Comparison of ENCODE assay signal across 22 cellular contexts in genomic region chr9:17630531-17630949, GRCh38. TPM values are rescaled to one million over a fixed set of nuclear protein-coding genes. Genes with fewer than 3 reads are reported as not detected.
DNase-seq lines count a peak whose midpoint lies in the region; ATAC-seq and TF ChIP-seq lines count a peak whose summit lies in the region.
"Had no signal": no experiment of that assay in that cellular context is flagged by ENCODE, and none has a peak within 500 bp of the region (broad histone marks: within the 10 kb centered on the region; RNA-seq: fewer than 3 reads in every experiment).

No MANE protein-coding gene starts in this region.

- H3K27me3 ChIP-seq in uterus (no peaks in the 10 kb centered on the region), esophagus muscularis mucosa (no peaks in the 10 kb centered on the region)
- H3K27me3 ChIP-seq: Peyer's patch had no signal

- TF ChIP-seq POLR2A in uterus (IDR thresholded peaks at IDR 0.05) (no peak), esophagus muscularis mucosa (IDR thresholded peaks at IDR 0.05; ENCODE audit: low read depth) (no peak)

- no peak for TF ChIP-seq EP300 in esophagus muscularis mucosa (IDR thresholded peaks at IDR 0.05)

- H3K36me3 ChIP-seq in HEK293 (ENCODE audit: control insufficient read depth in 2 of 2, insufficient read depth in 1 of 2, low read length in 2 of 2): no peaks in the 10 kb centered on the region
- H3K36me3 ChIP-seq in uterus: no peaks in the 10 kb centered on the region
- no peaks in the 10 kb centered on the region for H3K36me3 ChIP-seq in esophagus muscularis mucosa
- H3K36me3 ChIP-seq: Peyer's patch had no signal

- CTCF ChIA-PET in HEK293 (lab: Yijun Ruan, JAX): interaction anchor here (0.8 kb wide), 1 partner anchor 98 kb away, joined by 4 read pairs; no protein-coding TSS in a partner anchor

- H3K9me3 ChIP-seq in HEK293 (ENCODE audit: control insufficient read depth, insufficient read depth, low read depth, low read length) (no peaks in the 10 kb centered on the region), uterus (no peaks in the 10 kb centered on the region), esophagus muscularis mucosa (no peaks in the 10 kb centered on the region)
- H3K9me3 ChIP-seq: A549, Peyer's patch had no signal

- H3K4me3 ChIP-seq in HEK293 (ENCODE audit: low read depth, low read length) (no peak overlapping the region), uterus (no peak overlapping the region), esophagus muscularis mucosa (no peak overlapping the region)
- H3K4me3 ChIP-seq: A549, Peyer's patch had no signal

- H3K4me1 ChIP-seq in HEK293 (ENCODE audit: control insufficient read depth, insufficient read depth, low read length): peaks cover 6% of the 10 kb centered on the region
- H3K4me1 ChIP-seq in uterus: no peaks in the 10 kb centered on the region
- H3K4me1 ChIP-seq in esophagus muscularis mucosa: no peaks in the 10 kb centered on the region
- H3K4me1 ChIP-seq: A549, Peyer's patch had no signal

- intact Hi-C loops in uterus (cut with DNase I; ENCODE audit: low total_unique reads) (no loop called here), left cardiac atrium (cut with DNase I) (no loop called here), esophagus muscularis mucosa (cut with DNase I) (no loop called here)

- TF ChIP-seq CTCF in HEK293 (tag by site-specific recombination; IDR thresholded peaks at IDR 0.05): no peak
- no peak for TF ChIP-seq CTCF in uterus (IDR thresholded peaks at IDR 0.05)
- TF ChIP-seq CTCF in esophagus muscularis mucosa (IDR thresholded peaks at IDR 0.05): no peak

- POLR2A ChIA-PET in HEK293 (lab: Yijun Ruan, JAX): interaction anchor here (0.9 kb wide), 1 partner anchor 17 kb away, joined by 3 read pairs; no protein-coding TSS in a partner anchor

- H3K27ac ChIP-seq in HEK293 (ENCODE audit: extremely low read depth, low read depth, low read length): no peak overlapping the region
- H3K27ac ChIP-seq in uterus: no peak overlapping the region
- no peak overlapping the region for H3K27ac ChIP-seq in esophagus muscularis mucosa (replicated peaks in 1 of 4)
- H3K27ac ChIP-seq: A549, Peyer's patch had no signal

- peak; percentile 35 for DNase-seq in A172 (ENCODE audit: low spot score)
- DNase-seq in NCI-H69 (lab: John Stamatoyannopoulos, UW): peak; percentile 23
- peak; percentile 85 for DNase-seq in islet precursor cell
- DNase-seq in uterus: no peak
- DNase-seq in left cardiac atrium: no peak
- no peak for DNase-seq in esophagus muscularis mucosa (ENCODE audit: extremely low spot score)
- DNase-seq in RPMI8226: no peak
- DNase-seq: AML-193; CD4-positive, CD25-positive, alpha-beta regulatory T cell; DMS79; GDM1; GOT3; NCI-H1048; NCI-H146; NCI-H2081 treated with DMSO at 0.1 percent for 48 hours; NCI-H345; NCI-H774; Peyer's patch; SHP77; T-helper 17 cell had no signal

- ATAC-seq in left cardiac atrium: no peak
- ATAC-seq: A549, T-helper 17 cell had no signal

- 83% methylated on average over 2 of the region's 2 CpGs for WGBS in esophagus muscularis mucosa

TF ChIP-seq in HEK293, 187 proteins besides CTCF, POLR2A, EP300 and RAD21 (continues in another document):
- TF ChIP-seq ZNF501 (tag by site-specific recombination; IDR thresholded peaks at IDR 0.05): no peak
- no peak for TF ChIP-seq ZNF133 (tag by site-specific recombination; IDR thresholded peaks at IDR 0.05)
- TF ChIP-seq ZNF707 (tag by site-specific recombination; IDR thresholded peaks at IDR 0.05): no peak
- TF ChIP-seq ZNF214 (tag by site-specific recombination; IDR thresholded peaks at IDR 0.05; ENCODE audit: borderline replicate concordance): no peak
- peak; percentile 82 for TF ChIP-seq KLF1 (tag by site-specific recombination; IDR thresholded peaks at IDR 0.05)
- TF ChIP-seq, protein P1, sequence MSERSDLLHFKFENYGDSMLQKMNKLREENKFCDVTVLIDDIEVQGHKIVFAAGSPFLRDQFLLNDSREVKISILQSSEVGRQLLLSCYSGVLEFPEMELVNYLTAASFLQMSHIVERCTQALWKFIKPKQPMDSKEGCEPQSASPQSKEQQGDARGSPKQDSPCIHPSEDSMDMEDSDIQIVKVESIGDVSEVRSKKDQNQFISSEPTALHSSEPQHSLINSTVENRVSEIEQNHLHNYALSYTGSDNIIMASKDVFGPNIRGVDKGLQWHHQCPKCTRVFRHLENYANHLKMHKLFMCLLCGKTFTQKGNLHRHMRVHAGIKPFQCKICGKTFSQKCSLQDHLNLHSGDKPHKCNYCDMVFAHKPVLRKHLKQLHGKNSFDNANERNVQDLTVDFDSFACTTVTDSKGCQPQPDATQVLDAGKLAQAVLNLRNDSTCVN (tag by site-specific recombination; optimal IDR thresholded peaks at IDR 0.05): no peak
- TF ChIP-seq GLIS1 (tag by site-specific recombination; IDR thresholded peaks at IDR 0.05): peak; percentile 45; the same call in 1 of the 2 replicates
- no peak for TF ChIP-seq RBAK (tag by site-specific recombination; IDR thresholded peaks at IDR 0.05)
- no peak for TF ChIP-seq ZNF184 (tag by site-specific recombination; IDR thresholded peaks at IDR 0.05)
- TF ChIP-seq HOXD13 (CRISPR knock-in tag; IDR thresholded peaks at IDR 0.05; ENCODE audit: borderline replicate concordance): peak; percentile 91
- no peak for TF ChIP-seq ZNF580 (tag by site-specific recombination; IDR thresholded peaks at IDR 0.05)
- no peak for TF ChIP-seq ZNF549 (tag by site-specific recombination; IDR thresholded peaks at IDR 0.05)
- TF ChIP-seq SCRT2 (tag by site-specific recombination; IDR thresholded peaks at IDR 0.05): peak; percentile 90
- no peak for TF ChIP-seq ZNF335 (tag by site-specific recombination; conservative IDR thresholded peaks at IDR 0.05)
- TF ChIP-seq ZFP41 (tag by site-specific recombination; IDR thresholded peaks at IDR 0.05; ENCODE audit: borderline replicate concordance): no peak
- 0 out of 2 replicates have a peak, but pooled peaks have one; percentile 3 for TF ChIP-seq ZBTB11 (tag by site-specific recombination; conservative IDR thresholded peaks at IDR 0.05; ENCODE audit: low read depth)
- TF ChIP-seq ZBTB8A (tag by site-specific recombination; IDR thresholded peaks at IDR 0.05): peak; percentile 26; the same call in 1 of the 2 replicates
- TF ChIP-seq HIC1 (tag by site-specific recombination; IDR thresholded peaks at IDR 0.05): peak; percentile 48; the same call in 1 of the 2 replicates
- no peak for TF ChIP-seq KLF8 (tag by site-specific recombination; IDR thresholded peaks at IDR 0.05)

RNA-seq across cellular contexts. Expression of gene SH3GL2, which starts 51.7 kb away (rescaled TPM):
- 0.67 TPM in 1 of 2 replicates, not detected in the other for total RNA-seq in A172 (2014; rRNA removed; shearing (Covaris generic))
- total RNA-seq in uterus (1 to 10 TPM in 3 of 4 donors, not detected in 1; 2.4 to 7.0 (median 2.4) TPM), left cardiac atrium (under 1 TPM; 0.18 to 0.71 TPM), esophagus muscularis mucosa (1 to 10 TPM; 3.3 to 6.7 (median 5.2) TPM)
- total RNA-seq: CD4-positive, CD25-positive, alpha-beta regulatory T cell; T-helper 17 cell had no signal

Comparison
In these comparisons a context has a peak if more than half of its experiments do, and no peak if none do; other contexts are left out.
1. DNase-seq: peak in A172 (single experiment), NCI-H69 (single experiment) and islet precursor cell (single experiment); none in uterus (0 of 2), left cardiac atrium (single experiment), esophagus muscularis mucosa (single experiment) and RPMI8226 (single experiment).